ENCODE assay signal across 12 cellular contexts in the genomic region with DNA sequence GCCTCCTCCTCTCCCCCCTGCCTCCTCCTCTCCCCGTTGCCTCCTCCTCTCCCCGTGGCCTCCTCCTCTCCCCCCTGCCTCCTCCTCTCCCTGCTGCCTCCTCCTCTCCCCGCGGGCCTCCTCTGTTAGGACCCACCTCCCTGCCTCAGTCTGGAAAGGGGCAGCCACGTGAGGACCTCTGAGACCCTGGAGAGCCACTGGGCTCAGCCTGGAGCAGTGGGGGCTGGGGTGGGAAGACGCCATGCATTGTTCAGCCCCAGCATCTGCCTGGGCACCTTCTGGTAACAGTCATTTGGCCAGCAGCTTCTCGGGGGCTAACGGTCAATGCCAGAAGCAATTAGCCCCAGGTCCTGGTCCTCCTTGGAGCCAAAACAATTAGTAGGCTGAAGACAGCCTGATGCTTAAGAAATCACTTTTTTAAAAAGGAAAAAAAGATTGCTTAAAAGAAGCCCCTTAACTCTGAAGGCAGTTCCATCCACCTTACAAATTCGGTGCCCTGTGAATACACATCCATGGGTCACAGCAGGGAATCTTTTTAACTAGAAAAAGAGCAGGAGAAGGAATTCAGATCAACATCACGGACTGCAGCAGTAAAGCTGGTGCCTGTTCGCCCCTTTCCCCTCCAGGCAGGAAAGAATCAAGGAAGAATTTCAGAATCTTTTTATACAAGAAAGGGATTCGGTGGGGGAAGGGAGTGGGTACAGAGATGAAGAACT. TPM values are rescaled to one million over a fixed set of nuclear protein-coding genes. Genes with fewer than 3 reads are reported as not detected.
DNase-seq lines count a peak whose midpoint lies in the region; ATAC-seq and TF ChIP-seq lines count a peak whose summit lies in the region.
"Had no signal": no experiment of that assay in that cellular context is flagged by ENCODE, and none has a peak within 500 bp of the region (broad histone marks: within the 10 kb centered on the region; RNA-seq: fewer than 3 reads in every experiment).

No MANE protein-coding gene starts in this region.

- H3K4me1 ChIP-seq in Panc1 (ENCODE audit: control insufficient read depth, insufficient read depth, low read length) (peaks cover 53% of the 10 kb centered on the region), iPS-15b (ENCODE audit: control insufficient read depth, insufficient read depth, low read length) (peaks cover 10% of the 10 kb centered on the region), prostate gland (replicated peaks) (no peaks in the 10 kb centered on the region)

- H3K4me3 ChIP-seq in Panc1 (ENCODE audit: low read depth in 2 of 2, low read length in 2 of 2) = no peak overlapping the region
- H3K4me3 ChIP-seq in iPS-15b (ENCODE audit: low read depth, low read length) = no peak overlapping the region
- no peak overlapping the region for H3K4me3 ChIP-seq in prostate gland
- H3K4me3 ChIP-seq: skin epidermis had no signal

- H3K27me3 ChIP-seq in Panc1 (ENCODE audit: control insufficient read depth, insufficient read depth, low read length) (no peaks in the 10 kb centered on the region), iPS-15b (ENCODE audit: control insufficient read depth, insufficient read depth, low read length) (no peaks in the 10 kb centered on the region), prostate gland (replicated peaks; ENCODE audit: insufficient read depth) (no peaks in the 10 kb centered on the region)

- CTCF ChIA-PET in Panc1 (lab: Charles Lee) = interaction anchor here (0.7 kb wide), 1 partner anchor 51 kb away, joined by 10 read pairs; no protein-coding TSS in a partner anchor

- H3K9me3 ChIP-seq in Panc1 (ENCODE audit: control insufficient read depth, insufficient read depth, low read depth, low read length) (no peaks in the 10 kb centered on the region), iPS-15b (ENCODE audit: control insufficient read depth, insufficient read depth, low read length) (no peaks in the 10 kb centered on the region), prostate gland (no peaks in the 10 kb centered on the region)
- H3K9me3 ChIP-seq: neutrophil had no signal

- TF ChIP-seq CTCF in Panc1 (IDR thresholded peaks at IDR 0.05) (no peak), prostate gland (IDR thresholded peaks at IDR 0.05) (no peak)

- WGBS in prostate gland = 32% methylated on average over 10 of the region's 12 CpGs

- no peak for ATAC-seq in Panc1

- TF ChIP-seq POLR2A in prostate gland (IDR thresholded peaks at IDR 0.05) = no peak
- TF ChIP-seq POLR2A in erythroblast (IDR thresholded peaks at IDR 0.05; ENCODE audit: low read length) = no peak

- in situ Hi-C loops in Panc1 (cut with HindIII; ENCODE audit: low pct_unique_long_range_greater_than_20kb, low sequenced_read_pairs) = no loop called here

- no TSS peak for BruUV-seq in Panc1 (replicated peaks; lab: Mats Ljungman, UMichigan)

- H3K36me3 ChIP-seq in Panc1 (ENCODE audit: control insufficient read depth, insufficient read depth, low read length) (no peaks in the 10 kb centered on the region), iPS-15b (ENCODE audit: control insufficient read depth, insufficient read depth, low read length) (peaks cover 4% of the 10 kb centered on the region), prostate gland (no peaks in the 10 kb centered on the region)
- H3K36me3 ChIP-seq: neutrophil had no signal

- intact Hi-C loops in Panc1 (cut with micrococcal nuclease; ENCODE audit: unreplicated experiment) = no loop called here
- intact Hi-C loops in prostate gland (cut with DNase I) = no loop called here

- POLR2A ChIA-PET in Panc1 (lab: Charles Lee) = no interaction called here

- peak; percentile 88 for DNase-seq in ELF-1 (ENCODE audit: low read depth, low spot score)
- DNase-seq in Panc1 (ENCODE audit: low read depth, low spot score) = no peak
- no peak for DNase-seq in prostate gland (ENCODE audit: low spot score)
- DNase-seq in CD1c-positive myeloid dendritic cell (ENCODE audit: extremely low spot score) = no peak
- DNase-seq in erythroblast (lab: John Stamatoyannopoulos, UW) = no peak
- no peak for DNase-seq in mesenteric fat pad (ENCODE audit: low spot score)
- DNase-seq in AG08395 (ENCODE audit: low spot score) = no peak
- DNase-seq: activated naive CD4-positive, alpha-beta T cell treated with anti-CD3 and anti-CD28 coated beads for 36 hours; MM.1S had no signal

- peak overlapping the region; percentile 94 for H3K27ac ChIP-seq in Panc1 (ENCODE audit: low read length)
- H3K27ac ChIP-seq in prostate gland = peak overlapping the region; percentile 50 to 72
- H3K27ac ChIP-seq: neutrophil had no signal

- peak overlapping the region; percentile 37 for H3K9ac ChIP-seq in iPS-15b (ENCODE audit: low read depth, low read length)

RNA-seq across cellular contexts. Expression of a gene that starts 29.8 kb away (rescaled TPM):
- total RNA-seq in Panc1 (2021; ENCODE audit: unreplicated experiment) = 126 TPM
- 134 TPM for polyA plus RNA-seq in Panc1 (2012; ENCODE audit: insufficient read length)
- total RNA-seq in prostate gland = 10 to 100 TPM; 56.2 to 56.7 TPM
- total RNA-seq in mesenteric fat pad = 20.7 TPM

RNA-seq across cellular contexts. Expression of a gene that starts 47.1 kb away (rescaled TPM):
- total RNA-seq in Panc1 (2021; ENCODE audit: unreplicated experiment) (10.2 TPM), prostate gland (10 to 100 TPM; 15.1 to 20.3 TPM), mesenteric fat pad (11.3 TPM)
- 10.7 TPM for polyA plus RNA-seq in Panc1 (2012; ENCODE audit: insufficient read length)
